Comparison of ENCODE assay signal across 6 cellular contexts in genomic region chr3:125996751-125997150, GRCh38. TPM values are rescaled to one million over a fixed set of nuclear protein-coding genes. Genes with fewer than 3 reads are reported as not detected.
"Had no signal": no experiment of that assay in that cellular context is flagged by ENCODE, and none has a peak within 500 bp of the region (broad histone marks: within the 10 kb centered on the region; RNA-seq: fewer than 3 reads in every experiment).

No MANE protein-coding gene starts in this region.

RNA-seq across cellular contexts. Expression of gene ROPN1B, which starts 27.8 kb away (rescaled TPM):
- total RNA-seq: OCI-LY7, Peyer's patch, SJCRH30, SJSA1, T-cell had no signal
- polyA plus RNA-seq: SK-N-SH had no signal
